ENCODE assay signal across 8 cellular contexts in the genomic region with DNA sequence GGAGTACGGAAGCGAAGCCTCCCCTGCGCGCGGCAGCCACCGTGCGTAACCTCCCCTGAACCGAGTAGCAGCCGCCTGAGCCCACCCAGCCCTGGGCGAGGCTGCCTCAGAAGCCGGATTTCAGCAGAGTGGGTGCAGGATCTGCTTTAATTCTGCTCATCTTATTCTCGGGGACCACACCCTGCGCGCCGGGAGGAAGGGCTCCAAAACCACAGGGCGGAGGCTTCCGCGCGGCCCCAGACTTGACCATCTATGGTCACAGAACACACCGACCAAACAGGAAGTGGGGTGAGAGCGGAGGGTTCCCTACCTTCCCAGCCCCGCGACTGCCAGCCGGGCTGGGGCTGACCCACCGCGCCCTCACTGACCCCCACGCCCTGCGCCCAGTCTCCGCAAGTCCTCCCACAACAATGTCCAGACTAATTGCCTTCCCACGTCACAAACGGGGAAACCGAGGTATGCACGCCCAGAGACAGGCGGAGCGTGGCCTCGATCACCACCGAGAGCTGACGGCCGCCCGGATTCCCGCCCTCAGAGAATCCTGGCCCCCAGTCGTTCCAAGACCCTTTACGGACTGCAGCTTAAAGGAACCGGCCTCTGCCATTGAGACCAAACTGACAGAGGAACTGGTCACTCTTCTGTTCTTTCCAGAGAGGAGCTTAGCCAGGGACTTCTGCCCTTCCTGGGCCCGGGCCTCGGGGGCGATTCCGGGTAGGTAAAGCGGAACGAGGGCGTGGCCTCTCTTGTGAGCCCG. TPM values are rescaled to one million over a fixed set of nuclear protein-coding genes. Genes with fewer than 3 reads are reported as not detected.
DNase-seq lines count a peak whose midpoint lies in the region; ATAC-seq, FAIRE-seq and TF ChIP-seq lines count a peak whose summit lies in the region.

No MANE protein-coding gene starts in this region.

- no peaks in the 10 kb centered on the region for H3K9me3 ChIP-seq in gastrocnemius medialis

- peak overlapping the region; percentile 80 to 98 (median 98) for H3K4me3 ChIP-seq in gastrocnemius medialis

- DNase-seq in GM12892 (ENCODE audit: insufficient read length) = peak; percentile 74
- peak; percentile 81 for DNase-seq in NAMALWA (ENCODE audit: low spot score)
- DNase-seq in T-helper 2 cell = peak; percentile 28 to 92 (median 44)
- peak in 53 of 58 donors; percentile 23 to 83 (median 64) for DNase-seq in anterior cingulate cortex (lab: John Stamatoyannopoulos, UW)
- peak; percentile 79 for DNase-seq in hepatic stellate cell (ENCODE audit: low spot score)
- peak; percentile 82 to 89 for DNase-seq in gastrocnemius medialis
- DNase-seq in NCI-H1930 (lab: John Stamatoyannopoulos, UW) = no peak

- peak; percentile 56 for ATAC-seq in HG02571 (IDR thresholded peaks at IDR 0.05; ENCODE audit: unreplicated experiment)
- peak; percentile 78 to 79 for ATAC-seq in gastrocnemius medialis

- H3K27me3 ChIP-seq in gastrocnemius medialis = no peaks in the 10 kb centered on the region

- no peaks in the 10 kb centered on the region for H3K36me3 ChIP-seq in gastrocnemius medialis

- in situ Hi-C loops in gastrocnemius medialis (cut with MboI; ENCODE audit: low sequenced_read_pairs in 4 of 4) = loop anchor here in 1 of 4 donors (10.0 kb wide), 1 partner anchor 115 kb away; no protein-coding TSS in a partner anchor

- TF ChIP-seq CTCF in gastrocnemius medialis (IDR thresholded peaks at IDR 0.05 in 4 of 5, conservative IDR thresholded peaks at IDR 0.05 in 1 of 5) = no peak

- no peak for FAIRE-seq in GM12892 (lab: Jason Lieb, UNC)

- intact Hi-C loops in gastrocnemius medialis (cut with DNase I; ENCODE audit: low total_unique reads) = loop anchor here (1.0 to 5.0 kb wide), 4 partner anchors 121 to 463 kb away; a partner anchor contains a TSS

- peak; percentile 96 for TF ChIP-seq POLR2A in GM12892 (IDR thresholded peaks at IDR 0.05; ENCODE audit: low read depth, low read length)
- peak; percentile 97 to 98 for TF ChIP-seq POLR2A in gastrocnemius medialis (IDR thresholded peaks at IDR 0.05)

- H3K4me1 ChIP-seq in gastrocnemius medialis = peaks cover 45 to 55% of the 10 kb centered on the region in 2 donors

- H3K27ac ChIP-seq in gastrocnemius medialis = peak overlapping the region; percentile 95 to 100 (median 99)

RNA-seq across cellular contexts. Expression of a gene that starts 0.6 kb away (rescaled TPM):
- 311 TPM for polyA plus RNA-seq in GM12892 (2012; ENCODE audit: missing spikeins)
- 10 to 100 TPM; 35.5 to 67.0 (median 48.7) TPM for total RNA-seq in gastrocnemius medialis

RNA-seq across cellular contexts. Expression of a gene that starts 57.1 kb away (rescaled TPM):
- 72.1 TPM for polyA plus RNA-seq in GM12892 (2012; ENCODE audit: missing spikeins)
- 10 to 100 TPM in 2 of 4 donors, 1 to 10 TPM in 2; 8.5 to 23.2 (median 13.4) TPM for total RNA-seq in gastrocnemius medialis

Comparison
In these comparisons a context has a peak if more than half of its experiments do, and no peak if none do; other contexts are left out.
1. DNase-seq: peak in GM12892 (single experiment), NAMALWA (single experiment), T-helper 2 cell (5 of 5), anterior cingulate cortex (53 of 58), hepatic stellate cell (single experiment) and gastrocnemius medialis (2 of 2); none in NCI-H1930 (0 of 2).